ENCODE assay signal across 16 cellular contexts in the genomic region with DNA sequence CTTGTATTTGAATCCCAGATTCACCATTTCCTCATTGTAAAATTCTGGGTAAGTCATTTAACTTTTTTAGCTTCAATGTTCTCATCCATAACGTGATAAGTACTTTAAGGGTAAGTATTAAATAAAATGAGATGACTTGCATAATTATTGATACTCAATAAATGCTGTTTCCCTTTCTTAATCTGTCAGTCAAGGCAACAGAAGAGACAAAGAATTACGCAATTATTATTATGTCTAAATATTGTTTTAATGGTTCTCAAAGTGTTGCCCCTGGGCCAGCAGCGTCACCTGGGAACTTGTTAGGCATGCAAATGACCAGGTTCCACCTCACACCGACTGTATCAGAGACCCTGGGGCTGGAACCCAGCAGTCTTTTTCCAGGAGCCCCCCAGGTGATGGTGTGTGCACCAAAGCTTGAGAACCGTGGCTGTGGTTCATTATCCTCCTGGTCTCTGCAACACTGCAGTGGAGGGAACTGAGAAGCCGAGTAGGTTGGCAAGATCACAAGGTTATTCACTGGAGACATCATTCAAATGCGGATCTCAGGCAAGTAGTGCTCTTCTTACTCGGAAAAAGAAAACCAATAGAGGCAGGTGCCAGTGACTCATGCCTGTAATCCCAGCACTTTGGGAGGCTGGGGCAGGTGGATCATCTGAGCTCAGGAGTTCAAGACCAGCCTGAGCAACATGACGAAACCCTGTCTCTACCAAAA. TPM values are rescaled to one million over a fixed set of nuclear protein-coding genes. Genes with fewer than 3 reads are reported as not detected.
DNase-seq lines count a peak whose midpoint lies in the region; ATAC-seq, FAIRE-seq and TF ChIP-seq lines count a peak whose summit lies in the region.
"Had no signal": no experiment of that assay in that cellular context is flagged by ENCODE, and none has a peak within 500 bp of the region (broad histone marks: within the 10 kb centered on the region; RNA-seq: fewer than 3 reads in every experiment).

No MANE protein-coding gene starts in this region.

- POLR2A ChIA-PET in HepG2 (lab: Yijun Ruan, JAX) (no interaction called here), H1 (lab: Charles Lee; ENCODE audit: partially characterized antibody) (no interaction called here)

- H2BK5ac ChIP-seq in H1 (ENCODE audit: low read depth, low read length) = no peak overlapping the region

- CTCF ChIA-PET in HepG2 (lab: Yijun Ruan, JAX; ENCODE audit: low intra/inter-chr PET ratio, low total read pairs) = no interaction called here
- CTCF ChIA-PET in H1 (lab: Charles Lee; ENCODE audit: partially characterized antibody) = interaction anchor here (0.7 to 5.1 kb wide), 6 partner anchors 9 to 85 kb away, joined by 3 to 32 read pairs (median 4); no protein-coding TSS in a partner anchor

- H4K8ac ChIP-seq in H1 (ENCODE audit: extremely low read depth, insufficient read depth, low read length) = no peak overlapping the region

- DNase-seq in HepG2 (ENCODE audit: low spot score) = no peak
- DNase-seq in right lobe of liver = no peak
- peak; percentile 66 for DNase-seq in NCI-H345 (lab: John Stamatoyannopoulos, UW)
- no peak for DNase-seq in H1 (ENCODE audit: low read depth in 1 of 2, low spot score in 2 of 2)
- no peak for DNase-seq in amniotic stem cell (lab: John Stamatoyannopoulos, UW)
- DNase-seq: BE2C; CD8-positive, alpha-beta T cell; GF-D8 had no signal

- H3K18ac ChIP-seq in H1 (ENCODE audit: extremely low read depth, low read length) = no peak overlapping the region

- H2BK20ac ChIP-seq in H1 (ENCODE audit: low read length) = no peak overlapping the region

- H3K27me3 ChIP-seq in HepG2 (ENCODE audit: control insufficient read depth in 1 of 2, insufficient read depth in 2 of 2, low read length in 2 of 2) (no peaks in the 10 kb centered on the region), right lobe of liver (no peaks in the 10 kb centered on the region), H1 (replicated peaks in 1 of 4; ENCODE audit: control insufficient read depth in 3 of 4, extremely low read depth in 1 of 4, insufficient read depth in 3 of 4, low read length in 3 of 4) (no peaks in the 10 kb centered on the region; a peak in 1 of 7 replicates)
- H3K27me3 ChIP-seq: BE2C had no signal

- H2AFZ ChIP-seq in HepG2 (ENCODE audit: low read length) (no peak overlapping the region), H1 (ENCODE audit: low read length) (no peak overlapping the region)

- H3K9me3 ChIP-seq in HepG2 (ENCODE audit: low read length) = no peaks in the 10 kb centered on the region
- H3K9me3 ChIP-seq in right lobe of liver = no peaks in the 10 kb centered on the region
- no peaks in the 10 kb centered on the region for H3K9me3 ChIP-seq in H1 (ENCODE audit: insufficient read depth in 2 of 2, low read depth in 1 of 2, low read length in 1 of 2)
- H3K9me3 ChIP-seq: BE2C had no signal

- no peak overlapping the region for H2BK120ac ChIP-seq in H1 (replicated peaks; ENCODE audit: low read depth, low read length)

- TF ChIP-seq CTCF in HepG2 (CRISPR knock-in tag; IDR thresholded peaks at IDR 0.05) (no peak), right lobe of liver (IDR thresholded peaks at IDR 0.05) (no peak), H1 (IDR thresholded peaks at IDR 0.05; ENCODE audit: control extremely low read depth in 1 of 3, insufficient read depth in 1 of 3, low read depth in 1 of 3, low read length in 3 of 3) (no peak)

- no peak for FAIRE-seq in HepG2 (lab: Jason Lieb, UNC)
- FAIRE-seq in H1 (lab: Jason Lieb, UNC) = no peak
- FAIRE-seq: A204.1, D721Med, GM19239, H54 had no signal

- intact Hi-C loops in HepG2 (cut with micrococcal nuclease; ENCODE audit: unreplicated experiment) (no loop called here), right lobe of liver (cut with DNase I) (no loop called here)

- TF ChIP-seq EP300 in HepG2 (IDR thresholded peaks at IDR 0.05; ENCODE audit: low read depth in 2 of 2, low read length in 2 of 2) = no peak
- no peak for TF ChIP-seq EP300 in HepG2 (CRISPR knock-in tag; IDR thresholded peaks at IDR 0.05; ENCODE audit: borderline replicate concordance)
- no peak for TF ChIP-seq EP300 in H1 (IDR thresholded peaks at IDR 0.05; ENCODE audit: borderline replicate concordance in 1 of 2, low read depth in 2 of 2, low read length in 2 of 2)

- no peak overlapping the region for H2AK5ac ChIP-seq in H1 (ENCODE audit: low read depth, low read length)

- no peak overlapping the region for H2BK12ac ChIP-seq in H1 (ENCODE audit: low read depth, low read length)

- TF ChIP-seq RAD21 in HepG2 (CRISPR knock-in tag; IDR thresholded peaks at IDR 0.05) = no peak
- no peak for TF ChIP-seq RAD21 in H1 (IDR thresholded peaks at IDR 0.05 in 1 of 2, conservative IDR thresholded peaks at IDR 0.05 in 1 of 2; ENCODE audit: low read depth in 2 of 2, low read length in 2 of 2)

- no peak overlapping the region for H2BK15ac ChIP-seq in H1 (ENCODE audit: low read length)

- H3K4me1 ChIP-seq in HepG2 (ENCODE audit: insufficient read depth, low read length) = peaks cover 14% of the 10 kb centered on the region
- H3K4me1 ChIP-seq in right lobe of liver = peaks cover 0 to 16% (median 0%) of the 10 kb centered on the region in 4 donors
- H3K4me1 ChIP-seq in H1 (replicated peaks in 1 of 4; ENCODE audit: control insufficient read depth in 3 of 4, insufficient read depth in 4 of 4, low read length in 3 of 4) = peaks cover 0 to 8% (median 0%) of the 10 kb centered on the region in 4 experiments; a peak in 2 of 7 replicates
- H3K4me1 ChIP-seq: BE2C had no signal

- H3K79me2 ChIP-seq in HepG2 (ENCODE audit: insufficient read depth, low read length) (no peaks in the 10 kb centered on the region), H1 (ENCODE audit: control insufficient read depth in 1 of 2, insufficient read depth in 2 of 2, low read length in 2 of 2) (no peaks in the 10 kb centered on the region)

- H3K4me3 ChIP-seq in HepG2 (replicated peaks in 1 of 3; ENCODE audit: insufficient read depth in 1 of 3, low read depth in 2 of 3, low read length in 3 of 3) (no peak overlapping the region), right lobe of liver (no peak overlapping the region), H1 (ENCODE audit: extremely low read depth in 1 of 4, insufficient read depth in 2 of 4, low read depth in 3 of 4, low read length in 4 of 4) (no peak overlapping the region)

- no peaks in the 10 kb centered on the region for H4K20me1 ChIP-seq in HepG2 (ENCODE audit: insufficient read depth, low read length)
- no peaks in the 10 kb centered on the region for H4K20me1 ChIP-seq in H1 (replicated peaks in 1 of 2; ENCODE audit: control insufficient read depth in 1 of 2, insufficient read depth in 2 of 2, low read length in 2 of 2)

- no peak overlapping the region for H3K56ac ChIP-seq in H1 (replicated peaks; ENCODE audit: insufficient read length, low read depth, low read length)

- H3K4ac ChIP-seq in H1 (replicated peaks; ENCODE audit: insufficient read length, low read depth, low read length) = no peak overlapping the region

- WGBS in HepG2 (ENCODE audit: low lambda C conversion rate) = 36% methylated on average over 8 of the region's 9 CpGs
- 71% methylated on average over 8 of the region's 9 CpGs for WGBS in right lobe of liver (ENCODE audit: insufficient coverage, low coverage, low lambda C conversion rate, missing lambda C conversion rate)
- 80% methylated on average over 9 of the region's 9 CpGs; no CpG with 5 or more reads in 1 of the 2 experiments for WGBS in H1 (ENCODE audit: extremely low coverage in 1 of 2, insufficient coverage in 1 of 2, insufficient read length in 1 of 2, insufficient replicate concordance in 2 of 2, low coverage in 1 of 2, low lambda C conversion rate in 2 of 2, missing lambda C conversion rate in 1 of 2), 2 experiments

- no peak overlapping the region for H3K4me2 ChIP-seq in HepG2 (ENCODE audit: low read depth, low read length)
- H3K4me2 ChIP-seq in H1 (ENCODE audit: insufficient read depth in 1 of 2, low read depth in 2 of 2, low read length in 2 of 2) = no peak overlapping the region

- H4K5ac ChIP-seq in H1 (ENCODE audit: insufficient read length, low read depth, low read length) = no peak overlapping the region

- H3K36me3 ChIP-seq in HepG2 (replicated peaks in 1 of 2; ENCODE audit: control insufficient read depth in 1 of 2, insufficient read depth in 2 of 2, low read length in 2 of 2) (no peaks in the 10 kb centered on the region), right lobe of liver (no peaks in the 10 kb centered on the region), H1 (ENCODE audit: control insufficient read depth in 2 of 4, insufficient read depth in 4 of 4, low read length in 3 of 4) (no peaks in the 10 kb centered on the region)
- H3K36me3 ChIP-seq: BE2C had no signal

- no peaks in the 10 kb centered on the region; the same call in 1 of the 2 replicates for H3K79me1 ChIP-seq in H1 (ENCODE audit: low read depth, low read length)

- H3K14ac ChIP-seq in H1 (ENCODE audit: insufficient read length) = no peak overlapping the region

- no peak overlapping the region for H3K9ac ChIP-seq in HepG2 (ENCODE audit: insufficient read depth, low read depth, low read length)
- H3K9ac ChIP-seq in H1 (replicated peaks in 1 of 4; ENCODE audit: extremely low read depth in 1 of 4, low read depth in 3 of 4, low read length in 3 of 4) = no peak overlapping the region

- no TSS peak for BruUV-seq in HepG2 (replicated peaks; lab: Mats Ljungman, UMichigan)

- ATAC-seq in HepG2 = no peak
- ATAC-seq in right lobe of liver = no peak
- ATAC-seq in HG02885 (IDR thresholded peaks at IDR 0.05; ENCODE audit: poor library complexity, unreplicated experiment) = no peak
- no peak for ATAC-seq in HG02678 (IDR thresholded peaks at IDR 0.05; ENCODE audit: unreplicated experiment)
- ATAC-seq: CD8-positive, alpha-beta T cell had no signal

- H3K23ac ChIP-seq in H1 (ENCODE audit: insufficient read length) = no peak overlapping the region

- in situ Hi-C loops in HepG2 (cut with HindIII; ENCODE audit: extremely low pct_ligation_motif_present, low pct_unique_long_range_greater_than_20kb) = no loop called here

- no peak overlapping the region for H4K91ac ChIP-seq in H1 (replicated peaks; ENCODE audit: insufficient read length, low read length)

- H3K23me2 ChIP-seq in H1 (ENCODE audit: low read depth, low read length) = no peaks in the 10 kb centered on the region

- TF ChIP-seq POLR2A in HepG2 (IDR thresholded peaks at IDR 0.05; ENCODE audit: insufficient read depth in 1 of 2, low read depth in 2 of 2, low read length in 2 of 2) (no peak), right lobe of liver (IDR thresholded peaks at IDR 0.05) (no peak), H1 (IDR thresholded peaks at IDR 0.05; ENCODE audit: control extremely low read depth in 1 of 2, low read depth in 2 of 2, low read length in 2 of 2) (no peak)

- H3K27ac ChIP-seq in HepG2 (ENCODE audit: extremely low read length, insufficient read depth, low read length) (no peak overlapping the region), right lobe of liver (no peak overlapping the region), H1 (ENCODE audit: low read depth, low read length) (no peak overlapping the region)
- H3K27ac ChIP-seq: C4-2B had no signal

RNA-seq across cellular contexts. Expression of a gene that starts 43.5 kb away (rescaled TPM):
- total RNA-seq in HepG2 (2016; rRNA removed; fragmentation: Illumina TruSeq; extraction: Trizol) (0.18 and 0.24 TPM in 2 replicates), right lobe of liver (1 to 10 TPM; 4.1 to 7.2 (median 5.5) TPM)
- 0.10 and 0.18 TPM in 2 replicates for total RNA-seq in HepG2 (2016; cell fraction: cytosol; rRNA removed; fragmentation: Illumina TruSeq; extraction: Trizol; ENCODE audit: low read depth)
- total RNA-seq in HepG2 (2016; cell fraction: insoluble cytoplasmic fraction; rRNA removed; fragmentation: Illumina TruSeq; extraction: Trizol) = 0.34 and 0.67 TPM in 2 replicates
- total RNA-seq in HepG2 (2016; cell fraction: membrane; rRNA removed; fragmentation: Illumina TruSeq; extraction: Trizol) = 0.52 and 0.56 TPM in 2 replicates
- total RNA-seq in HepG2 (2016; cell fraction: nucleus; rRNA removed; fragmentation: Illumina TruSeq; extraction: Trizol) = 0.12 TPM in 1 of 2 replicates, not detected in the other
- polyA plus RNA-seq in HepG2 (2011; rRNA removed) (0.34 and 0.66 TPM in 2 replicates), H1 (2011; rRNA removed) (5.2 and 9.9 TPM in 2 replicates)
- 0.28 and 0.30 TPM in 2 replicates for polyA plus RNA-seq in HepG2 (2011; cell fraction: cytosol; rRNA removed)
- 0.35 and 0.90 TPM in 2 replicates for polyA plus RNA-seq in HepG2 (2011; cell fraction: nucleus; rRNA removed)
- 0.21 and 0.97 TPM in 2 replicates for polyA plus RNA-seq in HepG2 (2012)
- 0.49 and 0.63 TPM in 2 replicates for polyA plus RNA-seq in HepG2 (2016; cell fraction: cytosol; fragmentation: Illumina TruSeq; extraction: Trizol; ENCODE audit: low read depth)
- 0.24 and 0.33 TPM in 2 replicates for polyA plus RNA-seq in HepG2 (2016; cell fraction: insoluble cytoplasmic fraction; fragmentation: Illumina TruSeq; extraction: Trizol; ENCODE audit: low read depth)
- polyA plus RNA-seq in HepG2 (2016; cell fraction: membrane; fragmentation: Illumina TruSeq; extraction: Trizol; ENCODE audit: low read depth) = 0.56 and 0.57 TPM in 2 replicates
- 0.60 and 0.86 TPM in 2 replicates for polyA plus RNA-seq in HepG2 (2016; cell fraction: nucleus; fragmentation: Illumina TruSeq; extraction: Trizol; ENCODE audit: insufficient read depth, low read depth)
- 0.33 and 0.50 TPM in 2 replicates for polyA minus RNA-seq in HepG2 (2011; rRNA and poly(A)+ RNA removed; ENCODE audit: low replicate concordance)
- polyA minus RNA-seq in HepG2 (2011; cell fraction: cytosol; rRNA and poly(A)+ RNA removed) = not detected in 2 replicates
- polyA minus RNA-seq in HepG2 (2011; cell fraction: nucleus; rRNA and poly(A)+ RNA removed) = 0.50 and 1.0 TPM in 2 replicates
- 2.1 and 4.3 TPM in 2 replicates for total RNA-seq in H1 (2021; fragmentation: NEBNext Ultra II Directional; extraction: Animal tissue kit (Norgen Biotek cat#: 25700))
- polyA plus RNA-seq in H1 (2011; cell fraction: cytosol; rRNA removed) = 8.5 TPM
- polyA plus RNA-seq in H1 (2011; cell fraction: nucleus; rRNA removed) = 11.3 TPM
- polyA plus RNA-seq in H1 (2012, experiment 1 of 2) = 3.9 to 7.8 TPM (median 6.0 TPM) in 4 replicates
- 8.1 TPM for polyA plus RNA-seq in H1 (2012, experiment 2 of 2)
- 5.0 TPM for polyA plus RNA-seq in H1 (2013, experiment 1 of 2)
- polyA plus RNA-seq in H1 (2013, experiment 2 of 2) = 3.9 TPM
- 2.4 and 3.8 TPM in 2 replicates for polyA minus RNA-seq in H1 (2011; rRNA and poly(A)+ RNA removed)
- 2.0 TPM for polyA minus RNA-seq in H1 (2011; cell fraction: cytosol; rRNA and poly(A)+ RNA removed)
- polyA minus RNA-seq in H1 (2011; cell fraction: nucleus; rRNA and poly(A)+ RNA removed) = 3.0 TPM

RNA-seq across cellular contexts. Expression of a gene that starts 49.3 kb away (rescaled TPM):
- total RNA-seq in HepG2 (2016; rRNA removed; fragmentation: Illumina TruSeq; extraction: Trizol) (0.02 TPM in 1 of 2 replicates, not detected in the other), right lobe of liver (under 1 TPM in 2 of 6 experiments, not detected in 4; 0.07 to 0.09 TPM)
- not detected in 2 replicates for total RNA-seq in HepG2 (2016; cell fraction: cytosol; rRNA removed; fragmentation: Illumina TruSeq; extraction: Trizol; ENCODE audit: low read depth)
- total RNA-seq in HepG2 (2016; cell fraction: insoluble cytoplasmic fraction; rRNA removed; fragmentation: Illumina TruSeq; extraction: Trizol) = not detected in 2 replicates
- total RNA-seq in HepG2 (2016; cell fraction: membrane; rRNA removed; fragmentation: Illumina TruSeq; extraction: Trizol) = not detected in 2 replicates
- total RNA-seq in HepG2 (2016; cell fraction: nucleus; rRNA removed; fragmentation: Illumina TruSeq; extraction: Trizol) = not detected in 2 replicates
- polyA plus RNA-seq in HepG2 (2011; rRNA removed) (0.03 TPM in 1 of 2 replicates, not detected in the other), H1 (2011; rRNA removed) (1.0 and 1.6 TPM in 2 replicates)
- polyA plus RNA-seq in HepG2 (2011; cell fraction: cytosol; rRNA removed) = not detected in 2 replicates
- not detected in 2 replicates for polyA plus RNA-seq in HepG2 (2011; cell fraction: nucleus; rRNA removed)
- not detected in 2 replicates for polyA plus RNA-seq in HepG2 (2012)
- polyA plus RNA-seq in HepG2 (2016; cell fraction: cytosol; fragmentation: Illumina TruSeq; extraction: Trizol; ENCODE audit: low read depth) = not detected in 2 replicates
- not detected in 2 replicates for polyA plus RNA-seq in HepG2 (2016; cell fraction: insoluble cytoplasmic fraction; fragmentation: Illumina TruSeq; extraction: Trizol; ENCODE audit: low read depth)
- polyA plus RNA-seq in HepG2 (2016; cell fraction: membrane; fragmentation: Illumina TruSeq; extraction: Trizol; ENCODE audit: low read depth) = not detected in 2 replicates
- polyA plus RNA-seq in HepG2 (2016; cell fraction: nucleus; fragmentation: Illumina TruSeq; extraction: Trizol; ENCODE audit: insufficient read depth, low read depth) = not detected in 2 replicates
- polyA minus RNA-seq in HepG2 (2011; rRNA and poly(A)+ RNA removed; ENCODE audit: low replicate concordance) = not detected in 2 replicates
- not detected in 2 replicates for polyA minus RNA-seq in HepG2 (2011; cell fraction: cytosol; rRNA and poly(A)+ RNA removed)
- polyA minus RNA-seq in HepG2 (2011; cell fraction: nucleus; rRNA and poly(A)+ RNA removed) = not detected in 2 replicates
- 1.8 and 1.9 TPM in 2 replicates for total RNA-seq in H1 (2021; fragmentation: NEBNext Ultra II Directional; extraction: Animal tissue kit (Norgen Biotek cat#: 25700))
- 0.83 TPM for polyA plus RNA-seq in H1 (2011; cell fraction: cytosol; rRNA removed)
- 1.8 TPM for polyA plus RNA-seq in H1 (2011; cell fraction: nucleus; rRNA removed)
- 0.77 to 1.4 TPM (median 1.2 TPM) in 4 replicates for polyA plus RNA-seq in H1 (2012, experiment 1 of 2)
- polyA plus RNA-seq in H1 (2012, experiment 2 of 2) = 0.79 TPM
- 0.89 TPM for polyA plus RNA-seq in H1 (2013, experiment 1 of 2)
- 0.81 TPM for polyA plus RNA-seq in H1 (2013, experiment 2 of 2)
- polyA minus RNA-seq in H1 (2011; rRNA and poly(A)+ RNA removed) = 1.1 TPM in 2 replicates
- 0.37 TPM for polyA minus RNA-seq in H1 (2011; cell fraction: cytosol; rRNA and poly(A)+ RNA removed)
- polyA minus RNA-seq in H1 (2011; cell fraction: nucleus; rRNA and poly(A)+ RNA removed) = 1.00 TPM
- polyA plus RNA-seq: AG04450 had no signal
